23 cellular contexts compared by ENCODE assay signal in genomic region chr9:121240394-121241145, GRCh38. TPM values are rescaled to one million over a fixed set of nuclear protein-coding genes. Genes with fewer than 3 reads are reported as not detected.
DNase-seq lines count a peak whose midpoint lies in the region; ATAC-seq and TF ChIP-seq lines count a peak whose summit lies in the region.
"Had no signal": no experiment of that assay in that cellular context is flagged by ENCODE, and none has a peak within 500 bp of the region (broad histone marks: within the 10 kb centered on the region; RNA-seq: fewer than 3 reads in every experiment).

No MANE protein-coding gene starts in this region.

- ATAC-seq in left ventricle myocardium superior = peak; percentile 41
- ATAC-seq: naive thymus-derived CD4-positive, alpha-beta T cell had no signal

- CTCF ChIA-PET in MCF 10A (lab: Yijun Ruan, JAX) = interaction anchor here (0.6 to 0.7 kb wide), 2 partner anchors 245 to 765 kb away, joined by 3 to 5 read pairs; no protein-coding TSS in a partner anchor

- H3K4me1 Mint-ChIP-seq in MCF 10A (ENCODE audit: insufficient read depth, unreplicated experiment) = no peaks in the 10 kb centered on the region
- H3K4me1 Mint-ChIP-seq: memory B cell; naive thymus-derived CD4-positive, alpha-beta T cell had no signal

- no peak overlapping the region for H3K4me3 Mint-ChIP-seq in MCF 10A (ENCODE audit: unreplicated experiment)
- H3K4me3 Mint-ChIP-seq: CD14-positive monocyte, memory B cell had no signal

- no peaks in the 10 kb centered on the region for H3K27me3 Mint-ChIP-seq in MCF 10A (ENCODE audit: insufficient read depth, unreplicated experiment)
- H3K27me3 Mint-ChIP-seq: memory B cell, progenitor cell of endocrine pancreas had no signal

- POLR2A ChIA-PET in MCF 10A (lab: Yijun Ruan, JAX) = interaction anchor here (1.2 kb wide), 1 partner anchor 15 kb away, joined by 3 read pairs; no protein-coding TSS in a partner anchor

- H3K9me3 ChIP-seq in breast epithelium (peaks cover 0 to 8% of the 10 kb centered on the region in 2 donors), suprapubic skin (no peaks in the 10 kb centered on the region)
- H3K9me3 ChIP-seq: esophagus muscularis mucosa had no signal

- H3K36me3 Mint-ChIP-seq in MCF 10A (ENCODE audit: insufficient read depth, unreplicated experiment) = no peaks in the 10 kb centered on the region

- intact Hi-C loops in breast epithelium (cut with DNase I; ENCODE audit: low total_unique reads) = no loop called here
- intact Hi-C loops in MCF 10A (cut with micrococcal nuclease) = no loop called here
- intact Hi-C loops in left ventricle myocardium superior (cut with micrococcal nuclease) = no loop called here

- DNase-seq in breast epithelium (ENCODE audit: low spot score in 2 of 2) = no peak
- no peak for DNase-seq in MCF 10A (ENCODE audit: unreplicated experiment)
- peak; percentile 43 for DNase-seq in NCI-H748 treated with DMSO at 0.1 percent for 48 hours (lab: John Stamatoyannopoulos, UW)
- no peak for DNase-seq in left ventricle myocardium superior
- DNase-seq in suprapubic skin (ENCODE audit: low spot score in 2 of 2) = no peak
- no peak for DNase-seq in glomerular visceral epithelial cell (ENCODE audit: extremely low spot score)
- no peak for DNase-seq in hepatic stellate cell (ENCODE audit: low spot score)
- no peak for DNase-seq in SIG-M5 (lab: John Stamatoyannopoulos, UW)
- DNase-seq: activated CD4-positive, alpha-beta T cell treated with anti-CD3 and anti-CD28 coated beads, Interleukin-2, amount 50 U/mL, for 1 hour; activated naive CD4-positive, alpha-beta T cell; cerebellar nuclear complex; effector CD8-positive, alpha-beta T cell; hypothalamus; naive thymus-derived CD4-positive, alpha-beta T cell; NCI-H2029 treated with DMSO at 0.1 percent for 48 hours; NCI-H526; SHP77 treated with DMSO at 0.1 percent for 48 hours; spleen; substantia nigra had no signal

- TF ChIP-seq CTCF in breast epithelium (IDR thresholded peaks at IDR 0.05) = no peak
- TF ChIP-seq CTCF in MCF 10A (IDR thresholded peaks at IDR 0.05; ENCODE audit: unreplicated experiment) = no peak
- no peak for TF ChIP-seq CTCF in suprapubic skin (IDR thresholded peaks at IDR 0.05)

- WGBS in suprapubic skin = 70% methylated on average over 6 of the region's 6 CpGs

- no peaks in the 10 kb centered on the region for H3K9me3 Mint-ChIP-seq in MCF 10A (ENCODE audit: unreplicated experiment)

- TF ChIP-seq POLR2A in breast epithelium (IDR thresholded peaks at IDR 0.05) (no peak), suprapubic skin (IDR thresholded peaks at IDR 0.05) (no peak)

- H3K36me3 ChIP-seq in breast epithelium = no peaks in the 10 kb centered on the region
- no peaks in the 10 kb centered on the region for H3K36me3 ChIP-seq in suprapubic skin
- H3K36me3 ChIP-seq: esophagus muscularis mucosa had no signal

- no peak for TF ChIP-seq EP300 in suprapubic skin (IDR thresholded peaks at IDR 0.05)

- H3K4me3 ChIP-seq in breast epithelium (no peak overlapping the region), suprapubic skin (no peak overlapping the region)
- H3K4me3 ChIP-seq: esophagus muscularis mucosa, spleen had no signal

- no peak overlapping the region for H3K27ac Mint-ChIP-seq in MCF 10A (ENCODE audit: low read depth, unreplicated experiment)
- H3K27ac Mint-ChIP-seq: memory B cell, progenitor cell of endocrine pancreas had no signal

- H3K4me1 ChIP-seq in breast epithelium (no peaks in the 10 kb centered on the region), suprapubic skin (no peaks in the 10 kb centered on the region)
- H3K4me1 ChIP-seq: spleen had no signal

- H3K27ac ChIP-seq in breast epithelium (peak overlapping the region; percentile 2 to 64), suprapubic skin (peak overlapping the region; percentile 38)
- H3K27ac ChIP-seq: spleen had no signal

- BruUV-seq in MCF 10A (replicated peaks; lab: Mats Ljungman, UMichigan) = no TSS peak

- H3K27me3 ChIP-seq in breast epithelium = no peaks in the 10 kb centered on the region
- no peaks in the 10 kb centered on the region for H3K27me3 ChIP-seq in suprapubic skin
- H3K27me3 ChIP-seq: esophagus muscularis mucosa, spleen had no signal

RNA-seq across cellular contexts. Expression of gene GSN, which starts 27.4 kb away (rescaled TPM):
- total RNA-seq in breast epithelium = over 10,000 TPM in 1 of 3 donors, 1,000 to 10,000 TPM in 2; 1,290 to 13,922 (median 1,437) TPM
- 21.9 and 24.9 TPM in 2 replicates for total RNA-seq in MCF 10A (2022)
- total RNA-seq in left ventricle myocardium superior = 717 TPM
- 100 to 1,000 TPM; 681 to 944 (median 771) TPM for total RNA-seq in suprapubic skin

RNA-seq across cellular contexts. Expression of gene RAB14, which starts 38.9 kb away (rescaled TPM):
- 10 to 100 TPM; 36.5 to 53.1 (median 41.3) TPM for total RNA-seq in breast epithelium
- 65.8 and 77.0 TPM in 2 replicates for total RNA-seq in MCF 10A (2022)
- 57.7 TPM for total RNA-seq in left ventricle myocardium superior
- total RNA-seq in suprapubic skin = 10 to 100 TPM; 41.4 to 49.5 (median 45.9) TPM

Comparison
In these comparisons a context has a peak if more than half of its experiments do, and no peak if none do; other contexts are left out.
1. RNA of gene GSN, which starts 27.4 kb away (total RNA-seq): 1,290 to 13,922 TPM in breast epithelium, 681 to 944 TPM in suprapubic skin and 717 TPM in left ventricle myocardium superior (single experiment); 21.9 to 24.9 TPM in MCF 10A; every median in the first group is over 10 times any median in the second.